ENCODE assay signal across 8 cellular contexts in genomic region chr6:99520855-99521556, GRCh38. TPM values are rescaled to one million over a fixed set of nuclear protein-coding genes. Genes with fewer than 3 reads are reported as not detected.
DNase-seq lines count a peak whose midpoint lies in the region; ATAC-seq and TF ChIP-seq lines count a peak whose summit lies in the region.

No MANE protein-coding gene starts in this region.

- peak overlapping the region; percentile 79 for H3K27ac ChIP-seq in cardiac muscle cell

- H3K4me3 ChIP-seq in adipocyte (ENCODE audit: low read length) = peak overlapping the region; percentile 92
- H3K4me3 ChIP-seq in cardiac muscle cell = peak overlapping the region; percentile 92

- in situ Hi-C loops in GM13976 (cut with MboI; ENCODE audit: low sequenced_read_pairs, unreplicated experiment) = no loop called here

- peak; percentile 98 for ATAC-seq in HG02798 (IDR thresholded peaks at IDR 0.05; ENCODE audit: poor library complexity, unreplicated experiment)

- H3K9me3 ChIP-seq in adipocyte (ENCODE audit: control insufficient read depth, low read length) (no peaks in the 10 kb centered on the region), cardiac muscle cell (ENCODE audit: low read depth) (no peaks in the 10 kb centered on the region)

- DNase-seq in GM13976 (ENCODE audit: low spot score) = peak; percentile 88
- DNase-seq in NCI-H1417 treated with DMSO at 0.1 percent for 48 hours (lab: John Stamatoyannopoulos, UW) = peak; percentile 53
- peak; percentile 80 for DNase-seq in SW480 (ENCODE audit: low spot score)
- DNase-seq in adipocyte (ENCODE audit: low read depth) = peak; percentile 96
- peak; percentile 89 to 90 for DNase-seq in cardiac muscle cell (ENCODE audit: low read depth in 1 of 2, low spot score in 1 of 2)
- DNase-seq in pons (ENCODE audit: low spot score) = peak; percentile 81
- peak; percentile 82 for DNase-seq in ureter (ENCODE audit: low spot score)

- H3K27me3 ChIP-seq in adipocyte (replicated peaks; ENCODE audit: control insufficient read depth, insufficient read depth, low read length) (no peaks in the 10 kb centered on the region), cardiac muscle cell (no peaks in the 10 kb centered on the region)

- H3K9ac ChIP-seq in adipocyte (ENCODE audit: low read length) = peak overlapping the region; percentile 95

- no peaks in the 10 kb centered on the region for H3K36me3 ChIP-seq in adipocyte (ENCODE audit: control insufficient read depth, insufficient read depth, low read length, severe bottlenecking)
- peaks cover 6% of the 10 kb centered on the region for H3K36me3 ChIP-seq in cardiac muscle cell

- TF ChIP-seq CTCF in GM13976 (IDR thresholded peaks at IDR 0.05; ENCODE audit: borderline replicate concordance, control extremely low read depth, extremely low read depth, insufficient read depth, missing control alignments) (peak; percentile 84), cardiac muscle cell (IDR thresholded peaks at IDR 0.05; ENCODE audit: low read depth, low read length) (peak; percentile 84)

- H3K4me1 ChIP-seq in adipocyte (ENCODE audit: control insufficient read depth, insufficient read depth, low read length) (peaks cover 20% of the 10 kb centered on the region), cardiac muscle cell (ENCODE audit: low read depth) (no peaks in the 10 kb centered on the region)

RNA-seq across cellular contexts. Expression of gene USP45, which starts 5.8 kb away (rescaled TPM):
- total RNA-seq in cardiac muscle cell = 12.1 and 14.6 TPM in 2 replicates
- 11.2 and 16.7 TPM in 2 replicates for polyA plus RNA-seq in cardiac muscle cell
- total RNA-seq in ureter = 14.0 TPM

RNA-seq across cellular contexts. Expression of gene CCNC, which starts 47.5 kb away (rescaled TPM):
- 38.7 and 39.7 TPM in 2 replicates for total RNA-seq in cardiac muscle cell
- polyA plus RNA-seq in cardiac muscle cell = 68.1 and 80.0 TPM in 2 replicates
- total RNA-seq in ureter = 44.6 TPM

Comparison
In these comparisons a context has a peak if more than half of its experiments do, and no peak if none do; other contexts are left out.
1. Peak in every context shown above with its lines: DNase-seq, ATAC-seq, H3K4me3 ChIP-seq and H3K27ac ChIP-seq.